21 cellular contexts compared by ENCODE assay signal in genomic region chr14:67416810-67417209, GRCh38. TPM values are rescaled to one million over a fixed set of nuclear protein-coding genes. Genes with fewer than 3 reads are reported as not detected.
"Had no signal": no experiment of that assay in that cellular context is flagged by ENCODE, and none has a peak within 500 bp of the region (broad histone marks: within the 10 kb centered on the region; RNA-seq: fewer than 3 reads in every experiment).

No MANE protein-coding gene starts in this region.

- H3K4me1 Mint-ChIP-seq: mesothelial cell of epicardium, neural crest cell had no signal

- DNase-seq: activated CD4-positive, CD25-positive, alpha-beta regulatory T cell treated with anti-CD3 and anti-CD28 coated beads, Interleukin-2, amount 50 U/mL, for 72 hours; activated CD8-positive, alpha-beta memory T cell treated with anti-CD3 and anti-CD28 coated beads for 24 hours; activated effector memory CD4-positive, alpha-beta T cell treated with anti-CD3 and anti-CD28 coated beads, Interleukin-2, amount 50 U/mL, for 16 hours; activated naive CD4-positive, alpha-beta T cell treated with anti-CD3 and anti-CD28 coated beads, Interleukin-2, amount 50 U/mL, for 16 hours; activated T-cell treated with anti-CD3 and anti-CD28 coated beads, Interleukin-2, amount 50 U/mL, for 72 hours; colonic mucosa; hypothalamus; islet precursor cell; left colon; lower lobe of right lung; small intestine; stimulated activated CD4-positive, alpha-beta T cell treated with anti-CD3 and anti-CD28 coated beads, Interleukin-15, amount 100 ng/mL, for 24 hours; stimulated activated CD4-positive, alpha-beta T cell treated with anti-CD3 and anti-CD28 coated beads, Interleukin-4, amount 100 ng/mL, for 1 hour; upper lobe of right lung had no signal

- H3K4me3 ChIP-seq: ascending aorta, colonic mucosa, lower lobe of right lung, prostate gland, right atrium auricular region, upper lobe of right lung had no signal

- H3K36me3 Mint-ChIP-seq: mesothelial cell of epicardium; stimulated activated effector memory CD8-positive, alpha-beta T cell treated with anti-CD3 and anti-CD28 coated beads, Interleukin-12 subunit alpha, Interleukin-12 subunit beta, amount 100 ng/mL, for 72 hours had no signal

- ATAC-seq: activated T-cell treated with anti-CD3 and anti-CD28 coated beads, Interleukin-2, amount 50 U/mL, for 72 hours; left colon; lower lobe of right lung; stimulated activated effector memory CD8-positive, alpha-beta T cell treated with anti-CD3 and anti-CD28 coated beads, Interleukin-12 subunit alpha, Interleukin-12 subunit beta, amount 100 ng/mL, for 72 hours; upper lobe of right lung had no signal

- H3K4me3 Mint-ChIP-seq: activated T-cell treated with anti-CD3 and anti-CD28 coated beads, Interleukin-2, amount 50 U/mL, for 72 hours; central memory CD8-positive, alpha-beta T cell; mesothelial cell of epicardium; neural crest cell; stimulated activated effector memory CD8-positive, alpha-beta T cell treated with anti-CD3 and anti-CD28 coated beads, Interleukin-12 subunit alpha, Interleukin-12 subunit beta, amount 100 ng/mL, for 72 hours had no signal

- H3K4me1 ChIP-seq: ascending aorta, colonic mucosa, prostate gland, upper lobe of right lung had no signal

- H3K9me3 Mint-ChIP-seq: activated T-cell treated with anti-CD3 and anti-CD28 coated beads, Interleukin-2, amount 50 U/mL, for 72 hours; central memory CD8-positive, alpha-beta T cell; mesothelial cell of epicardium; neural crest cell; stimulated activated effector memory CD8-positive, alpha-beta T cell treated with anti-CD3 and anti-CD28 coated beads, Interleukin-12 subunit alpha, Interleukin-12 subunit beta, amount 100 ng/mL, for 72 hours had no signal

- H3K27ac ChIP-seq: ascending aorta, colonic mucosa, lower lobe of right lung, prostate gland, right atrium auricular region, upper lobe of right lung had no signal

- H3K27ac Mint-ChIP-seq: activated T-cell treated with anti-CD3 and anti-CD28 coated beads, Interleukin-2, amount 50 U/mL, for 72 hours; mesothelial cell of epicardium; stimulated activated effector memory CD8-positive, alpha-beta T cell treated with anti-CD3 and anti-CD28 coated beads, Interleukin-12 subunit alpha, Interleukin-12 subunit beta, amount 100 ng/mL, for 72 hours had no signal

- H3K36me3 ChIP-seq: ascending aorta, colonic mucosa, lower lobe of right lung, prostate gland, right atrium auricular region, upper lobe of right lung had no signal

- H3K9me3 ChIP-seq: ascending aorta, colonic mucosa, lower lobe of right lung, prostate gland, right atrium auricular region, upper lobe of right lung had no signal

- H3K27me3 ChIP-seq: colonic mucosa had no signal

RNA-seq across cellular contexts. Expression of gene PLEK2, which starts 4.8 kb away (rescaled TPM):
- total RNA-seq: mesothelial cell of epicardium, neural crest cell had no signal
